ENCODE assay signal across 8 cellular contexts in the genomic region with DNA sequence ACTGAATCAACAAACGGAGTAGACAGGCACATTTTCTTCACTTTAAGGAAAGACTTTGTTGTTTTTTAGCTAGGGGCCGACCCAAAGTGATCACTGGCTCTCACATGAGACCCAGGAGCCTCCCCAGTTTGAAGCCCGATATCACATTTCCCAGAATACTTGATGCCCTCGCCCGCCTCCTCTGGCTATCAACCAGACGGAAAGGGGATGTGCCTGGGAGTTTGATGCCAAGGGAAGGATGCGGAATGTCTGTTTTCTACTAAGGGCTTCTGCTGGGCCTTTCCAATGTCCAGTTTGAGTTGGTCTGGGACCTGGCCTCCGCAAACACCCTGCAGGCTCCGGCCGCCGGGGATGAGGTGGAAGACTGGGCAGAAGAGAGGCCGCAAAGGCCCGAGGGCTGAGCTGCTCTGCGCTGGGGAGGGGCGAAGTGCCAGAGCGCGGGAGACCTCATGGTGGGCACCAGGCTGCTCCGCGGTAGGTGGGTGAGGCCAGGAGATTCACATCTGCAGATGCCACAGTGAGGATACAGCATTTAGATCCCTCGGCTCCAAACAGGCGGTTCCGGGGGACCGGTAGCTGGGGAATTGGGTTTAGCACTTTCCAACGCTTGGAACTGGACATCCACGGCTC. TPM values are rescaled to one million over a fixed set of nuclear protein-coding genes. Genes with fewer than 3 reads are reported as not detected.
DNase-seq lines count a peak whose midpoint lies in the region; ATAC-seq lines count a peak whose summit lies in the region.

No MANE protein-coding gene starts in this region.

- peak overlapping the region; percentile 74 for H3K4me3 ChIP-seq in iPS-11a (ENCODE audit: low read depth, low read length)

- intact Hi-C loops in activated T-helper 2 cell treated with anti-CD3 and anti-CD28 coated beads, Interferon-gamma antibody, Interleukin-2, Interleukin-4, amounts not matched to agents 10 μg/mL and 5 μg/mL and 100 μg/mL, durations not matched to agents 14 hours and 24 hours and 36 hours (cut with micrococcal nuclease): loop anchor here (1.0 kb wide), 2 partner anchors 11 to 36 kb away; no protein-coding TSS in a partner anchor

- no peaks in the 10 kb centered on the region for H3K9me3 Mint-ChIP-seq in activated T-helper 2 cell treated with anti-CD3 and anti-CD28 coated beads, Interferon-gamma antibody, Interleukin-2, Interleukin-4, amounts not matched to agents 10 μg/mL and 5 μg/mL and 100 μg/mL, durations not matched to agents 14 hours and 24 hours and 36 hours
- no peaks in the 10 kb centered on the region for H3K9me3 Mint-ChIP-seq in stimulated activated naive CD8-positive, alpha-beta T cell treated with anti-CD3 and anti-CD28 coated beads, Interleukin-15, Interleukin-2, amounts not matched to agents 100 ng/mL and 50 ng/mL, for 24 hours

- H3K4me1 Mint-ChIP-seq in activated T-helper 2 cell treated with anti-CD3 and anti-CD28 coated beads, Interferon-gamma antibody, Interleukin-2, Interleukin-4, amounts not matched to agents 10 μg/mL and 5 μg/mL and 100 μg/mL, durations not matched to agents 14 hours and 24 hours and 36 hours (ENCODE audit: low read depth): peaks cover 11% of the 10 kb centered on the region
- H3K4me1 Mint-ChIP-seq in stimulated activated naive CD8-positive, alpha-beta T cell treated with anti-CD3 and anti-CD28 coated beads, Interleukin-15, Interleukin-2, amounts not matched to agents 100 ng/mL and 50 ng/mL, for 24 hours (ENCODE audit: low read depth): peaks cover 5% of the 10 kb centered on the region

- DNase-seq in DMS 273 (lab: John Stamatoyannopoulos, UW; ENCODE audit: unreplicated experiment): peak; percentile 44
- no peak for DNase-seq in activated T-helper 2 cell treated with anti-CD3 and anti-CD28 coated beads, Interferon-gamma antibody, Interleukin-2, Interleukin-4, amounts not matched to agents 10 μg/mL and 5 μg/mL and 100 μg/mL, durations not matched to agents 14 hours and 24 hours and 36 hours (ENCODE audit: low spot score)
- no peak for DNase-seq in retina

- H3K36me3 Mint-ChIP-seq in activated T-helper 2 cell treated with anti-CD3 and anti-CD28 coated beads, Interferon-gamma antibody, Interleukin-2, Interleukin-4, amounts not matched to agents 10 μg/mL and 5 μg/mL and 100 μg/mL, durations not matched to agents 14 hours and 24 hours and 36 hours (ENCODE audit: low read depth): no peaks in the 10 kb centered on the region
- H3K36me3 Mint-ChIP-seq in stimulated activated naive CD8-positive, alpha-beta T cell treated with anti-CD3 and anti-CD28 coated beads, Interleukin-15, Interleukin-2, amounts not matched to agents 100 ng/mL and 50 ng/mL, for 24 hours (ENCODE audit: low read depth): no peaks in the 10 kb centered on the region

- ATAC-seq in HG03039 (IDR thresholded peaks at IDR 0.05; ENCODE audit: unreplicated experiment): peak; percentile 2
- ATAC-seq in GM21786 (IDR thresholded peaks at IDR 0.05; ENCODE audit: unreplicated experiment): no peak
- no peak for ATAC-seq in HG02763 (IDR thresholded peaks at IDR 0.05; ENCODE audit: unreplicated experiment)

- H3K4me3 Mint-ChIP-seq in activated T-helper 2 cell treated with anti-CD3 and anti-CD28 coated beads, Interferon-gamma antibody, Interleukin-2, Interleukin-4, amounts not matched to agents 10 μg/mL and 5 μg/mL and 100 μg/mL, durations not matched to agents 14 hours and 24 hours and 36 hours (ENCODE audit: low read depth): peak overlapping the region; percentile 86
- H3K4me3 Mint-ChIP-seq in stimulated activated naive CD8-positive, alpha-beta T cell treated with anti-CD3 and anti-CD28 coated beads, Interleukin-15, Interleukin-2, amounts not matched to agents 100 ng/mL and 50 ng/mL, for 24 hours: peak overlapping the region; percentile 87

- H3K27me3 Mint-ChIP-seq in activated T-helper 2 cell treated with anti-CD3 and anti-CD28 coated beads, Interferon-gamma antibody, Interleukin-2, Interleukin-4, amounts not matched to agents 10 μg/mL and 5 μg/mL and 100 μg/mL, durations not matched to agents 14 hours and 24 hours and 36 hours (ENCODE audit: low read depth): peaks cover 7% of the 10 kb centered on the region
- peaks cover 5% of the 10 kb centered on the region for H3K27me3 Mint-ChIP-seq in stimulated activated naive CD8-positive, alpha-beta T cell treated with anti-CD3 and anti-CD28 coated beads, Interleukin-15, Interleukin-2, amounts not matched to agents 100 ng/mL and 50 ng/mL, for 24 hours

- no peak overlapping the region for H3K27ac Mint-ChIP-seq in activated T-helper 2 cell treated with anti-CD3 and anti-CD28 coated beads, Interferon-gamma antibody, Interleukin-2, Interleukin-4, amounts not matched to agents 10 μg/mL and 5 μg/mL and 100 μg/mL, durations not matched to agents 14 hours and 24 hours and 36 hours
- peak overlapping the region; percentile 49 for H3K27ac Mint-ChIP-seq in stimulated activated naive CD8-positive, alpha-beta T cell treated with anti-CD3 and anti-CD28 coated beads, Interleukin-15, Interleukin-2, amounts not matched to agents 100 ng/mL and 50 ng/mL, for 24 hours

RNA-seq across cellular contexts. Expression of a gene that starts 0.5 kb away (rescaled TPM):
- 2.7 and 3.6 TPM in 2 replicates for total RNA-seq in activated T-helper 2 cell treated with anti-CD3 and anti-CD28 coated beads, Interferon-gamma antibody, Interleukin-2, Interleukin-4, amounts not matched to agents 10 μg/mL and 5 μg/mL and 100 μg/mL, durations not matched to agents 14 hours and 24 hours and 36 hours

RNA-seq across cellular contexts. Expression of a gene that starts 36.4 kb away (rescaled TPM):
- total RNA-seq in activated T-helper 2 cell treated with anti-CD3 and anti-CD28 coated beads, Interferon-gamma antibody, Interleukin-2, Interleukin-4, amounts not matched to agents 10 μg/mL and 5 μg/mL and 100 μg/mL, durations not matched to agents 14 hours and 24 hours and 36 hours: 186 and 196 TPM in 2 replicates
